In the genomic region with DNA sequence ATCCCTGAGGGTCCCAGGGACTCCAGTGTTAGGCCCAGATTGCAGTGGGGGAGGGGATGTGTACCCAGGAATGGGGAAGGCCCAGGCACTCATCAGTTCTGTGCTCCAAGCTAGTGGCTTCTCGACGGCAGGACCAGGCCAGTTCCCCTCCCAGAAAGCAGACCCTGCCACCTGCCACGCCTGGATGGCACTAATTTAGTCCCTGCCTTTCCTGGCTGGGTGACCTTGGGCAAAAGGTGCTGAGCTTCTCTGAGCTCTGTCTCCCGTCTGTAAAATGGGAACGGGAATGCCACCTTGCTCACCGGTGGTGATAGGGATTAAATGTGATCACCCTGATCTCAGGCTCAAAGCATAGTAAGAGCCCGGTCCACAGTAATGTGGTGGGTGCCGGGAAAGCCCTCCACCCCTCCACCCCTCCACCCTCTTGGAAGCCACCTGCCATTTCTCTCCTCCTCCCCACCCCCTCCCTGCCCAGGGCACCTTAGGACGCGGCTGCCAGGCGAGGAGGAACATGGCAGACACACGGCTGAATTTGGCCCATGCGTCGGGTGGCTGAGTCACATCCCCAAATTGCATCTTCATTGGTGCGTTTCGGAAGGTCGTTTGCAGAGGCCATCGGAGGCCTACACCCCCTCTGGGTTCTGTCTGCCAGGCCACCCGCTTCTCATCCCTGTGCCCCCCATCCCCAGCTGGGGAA, we compare ENCODE assay signal across 20 cellular contexts. TPM values are rescaled to one million over a fixed set of nuclear protein-coding genes. Genes with fewer than 3 reads are reported as not detected.
DNase-seq lines count a peak whose midpoint lies in the region; ATAC-seq, FAIRE-seq and TF ChIP-seq lines count a peak whose summit lies in the region.
"Had no signal": no experiment of that assay in that cellular context is flagged by ENCODE, and none has a peak within 500 bp of the region (broad histone marks: within the 10 kb centered on the region; RNA-seq: fewer than 3 reads in every experiment).

No MANE protein-coding gene starts in this region.

- H2BK20ac ChIP-seq in H9 (ENCODE audit: low read depth, low read length, poor library complexity, severe bottlenecking): no peak overlapping the region

- no peak overlapping the region for H4K91ac ChIP-seq in H9 (ENCODE audit: insufficient read length, low read depth, low read length)

- H2AFZ ChIP-seq in H9 (ENCODE audit: low read length) (no peak overlapping the region), osteoblast (ENCODE audit: low read length) (no peak overlapping the region)

- H3K4me3 ChIP-seq in BLaER1 treated with 17β-estradiol and CSF1 and Interleukin-3, amounts not matched to agents 10 nM and 100 nM: no peak overlapping the region
- H3K4me3 ChIP-seq in osteoblast (ENCODE audit: insufficient read depth, low read length) (no peak overlapping the region), SJCRH30 (no peak overlapping the region), pancreas (no peak overlapping the region)
- H3K4me3 ChIP-seq: GM12878 had no signal

- no peaks in the 10 kb centered on the region for H3K79me2 ChIP-seq in H9 (ENCODE audit: insufficient read depth, low read length)
- H3K79me2 ChIP-seq in osteoblast (ENCODE audit: insufficient read depth, low read length): no peaks in the 10 kb centered on the region

- no peak overlapping the region for H4K5ac ChIP-seq in H9 (ENCODE audit: insufficient read length, low read depth, low read length)

- FAIRE-seq in urothelium cell line (lab: Jason Lieb, UNC) (no peak), pancreas (lab: Jason Lieb, UNC) (no peak)
- FAIRE-seq: GM12878, GM19239 had no signal

- H3K4me1 ChIP-seq in BLaER1 treated with 17β-estradiol and CSF1 and Interleukin-3, amounts not matched to agents 10 nM and 100 nM: peaks cover 26 to 74% (median 61%) of the 10 kb centered on the region in 10 experiments
- H3K4me1 ChIP-seq in H9 (ENCODE audit: insufficient read depth, low read length): no peaks in the 10 kb centered on the region
- H3K4me1 ChIP-seq in osteoblast (ENCODE audit: insufficient read depth, low read length): no peaks in the 10 kb centered on the region
- H3K4me1 ChIP-seq in SJCRH30: no peaks in the 10 kb centered on the region
- no peaks in the 10 kb centered on the region for H3K4me1 ChIP-seq in pancreas
- H3K4me1 ChIP-seq: BE2C had no signal

- peaks cover 10% of the 10 kb centered on the region for H3K23me2 ChIP-seq in H9 (ENCODE audit: insufficient read length, low read depth, low read length, poor library complexity, severe bottlenecking)

- DNase-seq in H9 (no peak), glutamatergic neuron (no peak), osteoblast (ENCODE audit: insufficient read length, low spot score, missing footprints) (peak; percentile 69), urothelium cell line (ENCODE audit: low spot score) (no peak), SJCRH30 (no peak), pancreas (no peak)
- DNase-seq: ACHN; BE2C; Calu3; CD4-positive, alpha-beta memory T cell; DMS 273 treated with DMSO at 0.1 percent for 48 hours; DND-41; EL; HFFc6 had no signal

- peaks cover 0 to 5% (median 0%) of the 10 kb centered on the region in 11 experiments; a peak in 2 of 22 replicates for H4K20me1 ChIP-seq in BLaER1 treated with 17β-estradiol and CSF1 and Interleukin-3, amounts not matched to agents 10 nM and 100 nM
- H4K20me1 ChIP-seq in H9 (ENCODE audit: control insufficient read depth, insufficient read depth, insufficient read length): no peaks in the 10 kb centered on the region
- H4K20me1 ChIP-seq in osteoblast (ENCODE audit: insufficient read depth, low read length): no peaks in the 10 kb centered on the region

- ATAC-seq in pancreas: no peak
- ATAC-seq: GM12878 had no signal

- H2BK12ac ChIP-seq in H9 (ENCODE audit: insufficient read length, low read depth, low read length): no peak overlapping the region

- no peaks in the 10 kb centered on the region for H3K9me3 Mint-ChIP-seq in H9
- H3K9me3 Mint-ChIP-seq in glutamatergic neuron (ENCODE audit: unreplicated experiment): peaks cover 3% of the 10 kb centered on the region
- H3K9me3 Mint-ChIP-seq: CD4-positive, alpha-beta memory T cell; HFFc6 had no signal

- no peak overlapping the region for H3K23ac ChIP-seq in H9 (ENCODE audit: insufficient read length, low read depth, low read length)

- intact Hi-C loops in pancreas (cut with DNase I): no loop called here

- H3K27me3 Mint-ChIP-seq in H9 (ENCODE audit: low read depth): peaks cover 35% of the 10 kb centered on the region
- peaks cover 7% of the 10 kb centered on the region for H3K27me3 Mint-ChIP-seq in glutamatergic neuron (ENCODE audit: unreplicated experiment)

- H3K27ac Mint-ChIP-seq in H9 (no peak overlapping the region), glutamatergic neuron (ENCODE audit: unreplicated experiment) (no peak overlapping the region)
- H3K27ac Mint-ChIP-seq: CD4-positive, alpha-beta memory T cell; HFFc6 had no signal

- no peak overlapping the region for H4K8ac ChIP-seq in H9 (replicated peaks; ENCODE audit: insufficient read length, low read depth, low read length)

- H2BK15ac ChIP-seq in H9 (ENCODE audit: low read depth, low read length): peak overlapping the region; percentile 93; the same call in 1 of the 2 replicates

- no peak overlapping the region for H2BK120ac ChIP-seq in H9 (ENCODE audit: low read depth, low read length, poor library complexity, severe bottlenecking)

- no peak overlapping the region for H3K4me3 Mint-ChIP-seq in H9
- H3K4me3 Mint-ChIP-seq in glutamatergic neuron (ENCODE audit: unreplicated experiment): peak overlapping the region; percentile 63
- H3K4me3 Mint-ChIP-seq: CD4-positive, alpha-beta memory T cell; HFFc6 had no signal

- no peak for TF ChIP-seq CTCF in H9 (conservative IDR thresholded peaks at IDR 0.05)
- TF ChIP-seq CTCF in glutamatergic neuron (IDR thresholded peaks at IDR 0.05; ENCODE audit: partially characterized antibody, unreplicated experiment): no peak
- TF ChIP-seq CTCF in osteoblast (IDR thresholded peaks at IDR 0.05; ENCODE audit: extremely low read depth, low read depth, low read length): no peak
- no peak for TF ChIP-seq CTCF in pancreas (IDR thresholded peaks at IDR 0.05)

- no peak overlapping the region for H3K18ac ChIP-seq in H9 (ENCODE audit: insufficient read length, low read depth, low read length)

- H3T11ph ChIP-seq in H9 (ENCODE audit: low read length): no peak overlapping the region

- no peak overlapping the region; the same call in 1 of the 2 replicates for H3K14ac ChIP-seq in H9 (ENCODE audit: insufficient read depth, low read length)

- no peaks in the 10 kb centered on the region for H3K36me3 Mint-ChIP-seq in H9 (ENCODE audit: insufficient read depth in 1 of 3, low read depth in 3 of 3)
- H3K36me3 Mint-ChIP-seq in glutamatergic neuron (ENCODE audit: unreplicated experiment): no peaks in the 10 kb centered on the region
- H3K36me3 Mint-ChIP-seq: CD4-positive, alpha-beta memory T cell had no signal

- peak overlapping the region in 5 of 11 experiments; percentile 22 to 57 (median 31); a peak in 5 of 22 replicates for H3K9ac ChIP-seq in BLaER1 treated with 17β-estradiol and CSF1 and Interleukin-3, amounts not matched to agents 10 nM and 100 nM
- H3K9ac ChIP-seq in H9 (ENCODE audit: extremely low read depth, insufficient read length, low read length): no peak overlapping the region
- H3K9ac ChIP-seq: KMS-11 had no signal

- H3K36me3 ChIP-seq in BLaER1 treated with 17β-estradiol and CSF1 and Interleukin-3, amounts not matched to agents 10 nM and 100 nM: no peaks in the 10 kb centered on the region
- no peaks in the 10 kb centered on the region for H3K36me3 ChIP-seq in osteoblast (ENCODE audit: insufficient read depth, low read length)
- no peaks in the 10 kb centered on the region for H3K36me3 ChIP-seq in SJCRH30
- H3K36me3 ChIP-seq in pancreas: no peaks in the 10 kb centered on the region
- H3K36me3 ChIP-seq: BE2C had no signal

- H3K4me2 ChIP-seq in BLaER1 treated with 17β-estradiol and CSF1 and Interleukin-3, amounts not matched to agents 10 nM and 100 nM: peak overlapping the region; percentile 7 to 65 (median 47); a peak in 17 of 22 replicates
- H3K4me2 ChIP-seq in H9 (ENCODE audit: insufficient read depth, insufficient read length, low read length): no peak overlapping the region
- no peak overlapping the region for H3K4me2 ChIP-seq in osteoblast (ENCODE audit: insufficient read depth, low read length)
- H3K4me2 ChIP-seq: KMS-11 had no signal

- H3K4me1 Mint-ChIP-seq in H9: peaks cover 18 to 25% of the 10 kb centered on the region in 2 experiments
- H3K4me1 Mint-ChIP-seq in glutamatergic neuron (ENCODE audit: low read depth, unreplicated experiment): peaks cover 10% of the 10 kb centered on the region

- H3K9me3 ChIP-seq in BLaER1 treated with 17β-estradiol and CSF1 and Interleukin-3, amounts not matched to agents 10 nM and 100 nM (replicated peaks in 1 of 11): no peaks in the 10 kb centered on the region
- H3K9me3 ChIP-seq in H9 (ENCODE audit: control insufficient read depth, low read depth, low read length): no peaks in the 10 kb centered on the region
- no peaks in the 10 kb centered on the region for H3K9me3 ChIP-seq in osteoblast (ENCODE audit: low read depth, low read length)
- H3K9me3 ChIP-seq in SJCRH30 (replicated peaks): no peaks in the 10 kb centered on the region
- H3K9me3 ChIP-seq in pancreas: no peaks in the 10 kb centered on the region
- H3K9me3 ChIP-seq: BE2C had no signal

- no CpG with 5 or more reads among the region's 19 CpGs for WGBS in H9 (ENCODE audit: extremely low coverage, insufficient read length, low lambda C conversion rate)
- 78 to 83% methylated on average over 19 of the region's 19 CpGs for WGBS in pancreas, 2 donors

- H3K27me3 ChIP-seq in BLaER1 treated with 17β-estradiol and CSF1 and Interleukin-3, amounts not matched to agents 10 nM and 100 nM: peaks cover 21 to 49% (median 42%) of the 10 kb centered on the region in 11 experiments
- H3K27me3 ChIP-seq in H9 (ENCODE audit: insufficient read depth, low read length) (no peaks in the 10 kb centered on the region; the same call in 1 of the 2 replicates), osteoblast (ENCODE audit: insufficient read depth, low read length) (peaks cover 35% of the 10 kb centered on the region), SJCRH30 (peaks cover 42% of the 10 kb centered on the region), pancreas (peaks cover 0 to 5% (median 0%) of the 10 kb centered on the region in 4 donors)
- H3K27me3 ChIP-seq: BE2C had no signal

- no peak overlapping the region for H2AK5ac ChIP-seq in H9 (ENCODE audit: insufficient read length, low read length)

- H3K56ac ChIP-seq in H9 (ENCODE audit: insufficient read length, low read depth, low read length): no peak overlapping the region

- H3K79me1 ChIP-seq in H9 (ENCODE audit: insufficient read depth, low read depth, low read length, poor library complexity, severe bottlenecking): no peaks in the 10 kb centered on the region

- no peak overlapping the region for H2BK5ac ChIP-seq in H9 (ENCODE audit: insufficient read length, low read length)

- H3K4ac ChIP-seq in H9 (ENCODE audit: low read depth, low read length): no peak overlapping the region

- peak overlapping the region in 7 of 11 experiments; percentile 21 to 56 (median 40); a peak in 5 of 22 replicates for H3K27ac ChIP-seq in BLaER1 treated with 17β-estradiol and CSF1 and Interleukin-3, amounts not matched to agents 10 nM and 100 nM
- H3K27ac ChIP-seq in H9 (ENCODE audit: insufficient read length, low read depth, low read length): no peak overlapping the region
- no peak overlapping the region for H3K27ac ChIP-seq in osteoblast (ENCODE audit: low read depth, low read length)
- no peak overlapping the region for H3K27ac ChIP-seq in SJCRH30
- H3K27ac ChIP-seq in pancreas: no peak overlapping the region
- H3K27ac ChIP-seq: KMS-11 had no signal

RNA-seq across cellular contexts. Expression of gene KCNN1, which starts 2.3 kb away (rescaled TPM):
- total RNA-seq in H9 (2021) (8.4 and 9.2 TPM in 2 replicates), glutamatergic neuron (ENCODE audit: unreplicated experiment) (91.1 TPM), osteoblast (under 0.01 TPM in 1 of 2 replicates, not detected in the other), pancreas (under 1 TPM in 1 of 6 donors, not detected in 5; 0.19 TPM)
- not detected in 2 replicates for total RNA-seq in SJCRH30 (2014; rRNA removed; shearing (Covaris generic))
- polyA plus RNA-seq in pancreas: under 1 TPM; 0.08 to 0.33 TPM
- total RNA-seq: A172; Calu3; CD4-positive, alpha-beta memory T cell; HFFc6 had no signal
- polyA plus RNA-seq: CD14-positive monocyte; CD4-positive, alpha-beta memory T cell had no signal

RNA-seq across cellular contexts. Expression of gene CCDC124, which starts 36.4 kb away (rescaled TPM):
- total RNA-seq in H9 (2021) (117 and 119 TPM in 2 replicates), glutamatergic neuron (ENCODE audit: unreplicated experiment) (87.9 TPM), osteoblast (15.9 and 21.5 TPM in 2 replicates), pancreas (10 to 100 TPM; 15.0 to 35.5 (median 28.9) TPM)
- total RNA-seq in SJCRH30 (2014; rRNA removed; shearing (Covaris generic)): 106 and 111 TPM in 2 replicates
- polyA plus RNA-seq in pancreas: 10 to 100 TPM; 62.0 to 71.8 TPM

RNA-seq across cellular contexts. Expression of gene ARRDC2, which starts 38.7 kb away (rescaled TPM):
- total RNA-seq in H9 (2021) (9.5 and 10.5 TPM in 2 replicates), glutamatergic neuron (ENCODE audit: unreplicated experiment) (4.0 TPM), osteoblast (15.9 and 22.4 TPM in 2 replicates), pancreas (10 to 100 TPM in 1 of 6 donors, 1 to 10 TPM in 5; 3.8 to 22.0 (median 8.1) TPM)
- total RNA-seq in SJCRH30 (2014; rRNA removed; shearing (Covaris generic)): 1.9 and 2.0 TPM in 2 replicates
- 10 to 100 TPM; 32.3 to 34.8 TPM for polyA plus RNA-seq in pancreas

Comparison
In these comparisons a context has a peak if more than half of its experiments do, and no peak if none do; other contexts are left out.
1. H3K27ac ChIP-seq: peak in BLaER1 treated with 17β-estradiol and CSF1 and Interleukin-3, amounts not matched to agents 10 nM and 100 nM (7 of 11); none in H9 (single experiment), osteoblast (single experiment), SJCRH30 (single experiment) and pancreas (0 of 4).
2. H3K4me2 ChIP-seq: peak in BLaER1 treated with 17β-estradiol and CSF1 and Interleukin-3, amounts not matched to agents 10 nM and 100 nM (11 of 11); none in H9 (single experiment) and osteoblast (single experiment).